23 cellular contexts compared by ENCODE assay signal in genomic region chr10:112006407-112006806, GRCh38.
A peak's percentile ranks its signal among the peaks of the same experiment; 100 is the strongest.
DNase-seq lines count a peak whose midpoint lies in the region; ATAC-seq and TF ChIP-seq lines count a peak whose summit lies in the region.
"Had no signal": no experiment of that assay in that cellular context is flagged by ENCODE, and none has a peak within 500 bp of the region (broad histone marks: within the 10 kb centered on the region; RNA-seq: fewer than 3 reads in every experiment).

No MANE protein-coding gene starts in this region.

- TF ChIP-seq POLR2A in esophagus muscularis mucosa (IDR thresholded peaks at IDR 0.05; ENCODE audit: low read depth), result no peak

- peak overlapping the region; percentile 25; the same call in 1 of the 2 replicates for H3K4me3 ChIP-seq in SK-N-MC
- H3K4me3 ChIP-seq in esophagus muscularis mucosa, result no peak overlapping the region
- H3K4me3 ChIP-seq: BLaER1, GM12878 had no signal

- H3K4me3 Mint-ChIP-seq in activated CD4-positive, alpha-beta memory T cell treated with anti-CD3 and anti-CD28 coated beads for 36 hours, result no peak overlapping the region
- H3K4me3 Mint-ChIP-seq: CD14-positive monocyte; CD4-positive, alpha-beta memory T cell; CD4-positive, CD25-positive, alpha-beta regulatory T cell; CD8-positive, alpha-beta memory T cell had no signal

- no peaks in the 10 kb centered on the region for H3K36me3 ChIP-seq in SK-N-MC (ENCODE audit: insufficient read depth, low read length)
- H3K36me3 ChIP-seq in esophagus muscularis mucosa, result no peaks in the 10 kb centered on the region
- H3K36me3 ChIP-seq: BE2C, BLaER1 had no signal

- H3K4me1 ChIP-seq in esophagus muscularis mucosa, result no peaks in the 10 kb centered on the region
- H3K4me1 ChIP-seq: BE2C, BLaER1 had no signal

- no peak for TF ChIP-seq CTCF in esophagus muscularis mucosa (IDR thresholded peaks at IDR 0.05)

- H3K27ac ChIP-seq in SK-N-MC, result no peak overlapping the region
- H3K27ac ChIP-seq in esophagus muscularis mucosa (replicated peaks in 1 of 4), result no peak overlapping the region
- H3K27ac ChIP-seq: BLaER1 had no signal

- TF ChIP-seq EP300 in esophagus muscularis mucosa (IDR thresholded peaks at IDR 0.05), result no peak

- intact Hi-C loops in esophagus muscularis mucosa (cut with DNase I), result no loop called here
- intact Hi-C loops in activated CD4-positive, alpha-beta memory T cell treated with anti-CD3 and anti-CD28 coated beads for 36 hours (cut with micrococcal nuclease), result no loop called here

- H3K27ac Mint-ChIP-seq in activated CD4-positive, alpha-beta memory T cell treated with anti-CD3 and anti-CD28 coated beads for 36 hours, result no peak overlapping the region
- H3K27ac Mint-ChIP-seq: CD4-positive, alpha-beta memory T cell; CD4-positive, CD25-positive, alpha-beta regulatory T cell; CD8-positive, alpha-beta memory T cell had no signal

- H3K9me3 Mint-ChIP-seq in activated CD4-positive, alpha-beta memory T cell treated with anti-CD3 and anti-CD28 coated beads for 36 hours, result no peaks in the 10 kb centered on the region

- peaks cover 2% of the 10 kb centered on the region for H3K27me3 Mint-ChIP-seq in activated CD4-positive, alpha-beta memory T cell treated with anti-CD3 and anti-CD28 coated beads for 36 hours
- H3K27me3 Mint-ChIP-seq: CD4-positive, alpha-beta memory T cell had no signal

- H3K4me1 Mint-ChIP-seq in activated CD4-positive, alpha-beta memory T cell treated with anti-CD3 and anti-CD28 coated beads for 36 hours (ENCODE audit: low read depth), result no peaks in the 10 kb centered on the region
- H3K4me1 Mint-ChIP-seq: CD14-positive monocyte; CD4-positive, alpha-beta memory T cell; CD4-positive, CD25-positive, alpha-beta regulatory T cell; CD8-positive, alpha-beta memory T cell had no signal

- ATAC-seq in HG03460 (IDR thresholded peaks at IDR 0.05; ENCODE audit: unreplicated experiment) (no peak), HG03097 (IDR thresholded peaks at IDR 0.05; ENCODE audit: low FRiP score, unreplicated experiment) (no peak)
- ATAC-seq: GM12878 had no signal

- H3K9ac ChIP-seq in SK-N-MC (ENCODE audit: insufficient read length), result no peak overlapping the region
- H3K9ac ChIP-seq: BLaER1 had no signal

- no peaks in the 10 kb centered on the region for H3K27me3 ChIP-seq in esophagus muscularis mucosa
- H3K27me3 ChIP-seq: BE2C, BLaER1 had no signal

- H3K36me3 Mint-ChIP-seq in activated CD4-positive, alpha-beta memory T cell treated with anti-CD3 and anti-CD28 coated beads for 36 hours, result no peaks in the 10 kb centered on the region
- H3K36me3 Mint-ChIP-seq: CD14-positive monocyte; CD4-positive, alpha-beta memory T cell; CD4-positive, CD25-positive, alpha-beta regulatory T cell; CD8-positive, alpha-beta memory T cell had no signal

- WGBS in esophagus muscularis mucosa, result 100% methylated on average over 2 of the region's 2 CpGs

- no peak for DNase-seq in SK-N-MC (ENCODE audit: low read depth, low spot score)
- peak; percentile 60 for DNase-seq in esophagus muscularis mucosa (ENCODE audit: extremely low spot score)
- no peak for DNase-seq in activated CD4-positive, alpha-beta memory T cell treated with anti-CD3 and anti-CD28 coated beads for 36 hours
- DNase-seq: 8988T; ACHN; BE2C; C1 segment of cervical spinal cord; CD4-positive, alpha-beta memory T cell; CD4-positive, CD25-positive, alpha-beta regulatory T cell; CD8-positive, alpha-beta memory T cell; COR-L47; DMS 273 treated with DMSO at 0.1 percent for 48 hours; DMS153; DMS53; DMS79; DND-41; EL; GDM1 had no signal

- H3K9me3 ChIP-seq in SK-N-MC (ENCODE audit: low read depth, low read length) (no peaks in the 10 kb centered on the region), esophagus muscularis mucosa (no peaks in the 10 kb centered on the region)
- H3K9me3 ChIP-seq: BE2C, BLaER1 had no signal

- CTCF ChIA-PET in activated CD4-positive, alpha-beta memory T cell treated with anti-CD3 and anti-CD28 coated beads for 36 hours (lab: Charles Lee), result no interaction called here

- POLR2A ChIA-PET in activated CD4-positive, alpha-beta memory T cell treated with anti-CD3 and anti-CD28 coated beads for 36 hours (lab: Charles Lee), result no interaction called here
